In the genomic region with DNA sequence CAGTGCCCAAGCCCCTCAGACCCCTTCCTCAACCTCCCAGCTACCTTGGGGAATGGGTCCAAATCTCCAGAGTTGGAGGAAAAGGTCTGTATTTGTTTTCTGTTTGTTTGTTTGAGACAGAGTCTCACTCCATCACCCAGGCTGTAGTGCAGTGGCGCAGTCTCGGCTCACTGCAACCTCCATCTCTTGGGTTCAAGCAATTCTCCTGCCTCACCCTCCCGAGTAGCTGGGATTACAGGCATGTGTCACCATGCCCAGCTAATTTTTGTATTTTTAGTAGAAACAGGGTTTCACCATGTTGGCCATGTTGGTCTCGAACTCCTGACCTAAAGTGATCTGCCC, we compare ENCODE assay signal across 7 cellular contexts. TPM values are rescaled to one million over a fixed set of nuclear protein-coding genes. Genes with fewer than 3 reads are reported as not detected.
DNase-seq lines count a peak whose midpoint lies in the region; ATAC-seq and TF ChIP-seq lines count a peak whose summit lies in the region.
"Not testable (repeated sequence)": the region's sequence is repeated elsewhere in the genome, so short reads cannot be mapped to it uniquely, and the experiment has no call there.

No MANE protein-coding gene starts in this region.

- intact Hi-C loops in activated T-helper 1 cell treated with anti-CD3 and anti-CD28 coated beads, Interleukin-12 subunit alpha, Interleukin-12 subunit beta, Interleukin-2, Interleukin-4 antibody, amounts not matched to agents 30 ng/mL and 10 ng/mL and 1 ng/mL, durations not matched to agents 14 hours and 24 hours and 36 hours (cut with micrococcal nuclease): loop anchor here (2.0 kb wide), 1 partner anchor 175 kb away; no protein-coding TSS in a partner anchor
- intact Hi-C loops in mammary epithelial cell (cut with micrococcal nuclease): loop anchor here (1.0 kb wide), 4 partner anchors 39 to 176 kb away; partner anchors contain the start of gene SCRN2

- peak overlapping the region; percentile 21 for H3K4me3 Mint-ChIP-seq in activated T-helper 1 cell treated with anti-CD3 and anti-CD28 coated beads, Interleukin-12 subunit alpha, Interleukin-12 subunit beta, Interleukin-2, Interleukin-4 antibody, amounts not matched to agents 30 ng/mL and 10 ng/mL and 1 ng/mL, durations not matched to agents 14 hours and 24 hours and 36 hours
- peak overlapping the region; percentile 1 for H3K4me3 Mint-ChIP-seq in natural killer cell treated with Interleukin-12 subunit alpha and Interleukin-12 subunit beta and Interleukin-15 and Interleukin-18, amount 100 ng/mL, for 72 hours

- not testable (repeated sequence) for BruUV-seq in mammary epithelial cell (replicated peaks; lab: Mats Ljungman, UMichigan)

- not testable (repeated sequence) for H3K4me1 Mint-ChIP-seq in activated T-helper 1 cell treated with anti-CD3 and anti-CD28 coated beads, Interleukin-12 subunit alpha, Interleukin-12 subunit beta, Interleukin-2, Interleukin-4 antibody, amounts not matched to agents 30 ng/mL and 10 ng/mL and 1 ng/mL, durations not matched to agents 14 hours and 24 hours and 36 hours (ENCODE audit: low read depth); natural killer cell treated with Interleukin-12 subunit alpha and Interleukin-12 subunit beta and Interleukin-15 and Interleukin-18, amount 100 ng/mL, for 72 hours (ENCODE audit: low read depth in 2 of 2)

- not testable (repeated sequence) for DNase-seq in DND-41; MM.1S; WERI-Rb-1; activated T-helper 1 cell treated with anti-CD3 and anti-CD28 coated beads, Interleukin-12 subunit alpha, Interleukin-12 subunit beta, Interleukin-2, Interleukin-4 antibody, amounts not matched to agents 30 ng/mL and 10 ng/mL and 1 ng/mL, durations not matched to agents 14 hours and 24 hours and 36 hours (ENCODE audit: low spot score); mammary epithelial cell; natural killer cell treated with Interleukin-12 subunit alpha and Interleukin-12 subunit beta and Interleukin-15 and Interleukin-18, amount 100 ng/mL, for 72 hours (ENCODE audit: low spot score)

- peaks cover 39% of the 10 kb centered on the region for H3K27me3 ChIP-seq in DND-41 (ENCODE audit: insufficient read depth, low read length, poor library complexity)
- H3K27me3 ChIP-seq in MM.1S (replicated peaks; ENCODE audit: insufficient read depth, low read length); WERI-Rb-1 (ENCODE audit: insufficient read depth, low read depth, severe bottlenecking); mammary epithelial cell (ENCODE audit: insufficient read depth, low read length): not testable (repeated sequence)

- WGBS in mammary epithelial cell (ENCODE audit: low coverage, missing lambda C conversion rate): 96% methylated on average over 3 of the region's 4 CpGs

- not testable (repeated sequence) for H3K36me3 Mint-ChIP-seq in activated T-helper 1 cell treated with anti-CD3 and anti-CD28 coated beads, Interleukin-12 subunit alpha, Interleukin-12 subunit beta, Interleukin-2, Interleukin-4 antibody, amounts not matched to agents 30 ng/mL and 10 ng/mL and 1 ng/mL, durations not matched to agents 14 hours and 24 hours and 36 hours (ENCODE audit: low read depth); natural killer cell treated with Interleukin-12 subunit alpha and Interleukin-12 subunit beta and Interleukin-15 and Interleukin-18, amount 100 ng/mL, for 72 hours

- not testable (repeated sequence) for H3K4me3 ChIP-seq in DND-41 (ENCODE audit: low read depth in 1 of 2, low read length in 2 of 2); MM.1S (ENCODE audit: low read length); WERI-Rb-1 (ENCODE audit: low read depth, low read length); mammary epithelial cell (replicated peaks in 1 of 3; ENCODE audit: insufficient read depth in 1 of 3, low read depth in 2 of 3, low read length in 3 of 3)

- CTCF ChIA-PET in mammary epithelial cell (lab: Charles Lee; ENCODE audit: low non-redundant PET): interaction anchor here (1.0 kb wide), 1 partner anchor 69 kb away, joined by 4 read pairs; no protein-coding TSS in a partner anchor

- dilution Hi-C loops in mammary epithelial cell (cut with HindIII; ENCODE audit: low sequenced_read_pairs): not testable (repeated sequence)

- in situ Hi-C loops in mammary epithelial cell (cut with MboI; ENCODE audit: low sequenced_read_pairs in 2 of 2): loop anchor here (5.0 kb wide), 2 partner anchors 40 to 175 kb away; partner anchors contain the start of gene SCRN2 (in 1 of the 2)

- H2AFZ ChIP-seq in DND-41 (ENCODE audit: low read depth, low read length): not testable (repeated sequence)
- peak overlapping the region; percentile 66 for H2AFZ ChIP-seq in MM.1S (ENCODE audit: low read length)
- H2AFZ ChIP-seq in mammary epithelial cell (ENCODE audit: low read depth, low read length): peak overlapping the region; percentile 11

- ATAC-seq in DND-41 (ENCODE audit: insufficient read depth, low read depth) (0 out of 3 replicates have a peak, but pooled peaks have one; percentile 9), GM21723 (IDR thresholded peaks at IDR 0.05; ENCODE audit: unreplicated experiment) (peak; percentile 15)
- peak in 1 of 2 donors; percentile 41 for ATAC-seq in natural killer cell treated with Interleukin-12 subunit alpha and Interleukin-12 subunit beta and Interleukin-15 and Interleukin-18, amount 100 ng/mL, for 72 hours

- not testable (repeated sequence) for H3K9me3 Mint-ChIP-seq in activated T-helper 1 cell treated with anti-CD3 and anti-CD28 coated beads, Interleukin-12 subunit alpha, Interleukin-12 subunit beta, Interleukin-2, Interleukin-4 antibody, amounts not matched to agents 30 ng/mL and 10 ng/mL and 1 ng/mL, durations not matched to agents 14 hours and 24 hours and 36 hours; natural killer cell treated with Interleukin-12 subunit alpha and Interleukin-12 subunit beta and Interleukin-15 and Interleukin-18, amount 100 ng/mL, for 72 hours

- not testable (repeated sequence) for H3K79me2 ChIP-seq in DND-41 (ENCODE audit: insufficient read depth, low read length); MM.1S (ENCODE audit: low read length); mammary epithelial cell (ENCODE audit: insufficient read depth, low read length)

- H3F3A ChIP-seq in MM.1S (ENCODE audit: insufficient read depth, low read length): peaks cover 11% of the 10 kb centered on the region

- H3K9me3 ChIP-seq in DND-41 (ENCODE audit: insufficient read depth, low read length, severe bottlenecking); MM.1S (replicated peaks; ENCODE audit: insufficient read depth, low read length); WERI-Rb-1 (ENCODE audit: severe bottlenecking); mammary epithelial cell (replicated peaks; ENCODE audit: insufficient read depth, low read length): not testable (repeated sequence)

- not testable (repeated sequence) for H3K36me3 ChIP-seq in DND-41 (ENCODE audit: insufficient read depth, low read length); MM.1S (replicated peaks; ENCODE audit: insufficient read depth, low read length); WERI-Rb-1; mammary epithelial cell (ENCODE audit: insufficient read depth, low read length)

- peak overlapping the region; percentile 79 for H3K27ac Mint-ChIP-seq in activated T-helper 1 cell treated with anti-CD3 and anti-CD28 coated beads, Interleukin-12 subunit alpha, Interleukin-12 subunit beta, Interleukin-2, Interleukin-4 antibody, amounts not matched to agents 30 ng/mL and 10 ng/mL and 1 ng/mL, durations not matched to agents 14 hours and 24 hours and 36 hours
- H3K27ac Mint-ChIP-seq in natural killer cell treated with Interleukin-12 subunit alpha and Interleukin-12 subunit beta and Interleukin-15 and Interleukin-18, amount 100 ng/mL, for 72 hours: peak overlapping the region in 1 of 2 donors; percentile 23

- not testable (repeated sequence) for H3K4me2 ChIP-seq in DND-41 (ENCODE audit: insufficient read depth, low read length); mammary epithelial cell (ENCODE audit: insufficient read depth, low read depth, low read length)
- peak overlapping the region; percentile 59 for H3K4me2 ChIP-seq in MM.1S (ENCODE audit: low read depth, low read length)

- not testable (repeated sequence) for H3K4me1 ChIP-seq in DND-41 (ENCODE audit: insufficient read depth, low read length); MM.1S (ENCODE audit: low read length); mammary epithelial cell (ENCODE audit: insufficient read depth, low read length)

- H3K9ac ChIP-seq in DND-41 (ENCODE audit: low read depth, low read length); mammary epithelial cell (ENCODE audit: insufficient read depth, low read length): not testable (repeated sequence)
- H3K9ac ChIP-seq in MM.1S (ENCODE audit: low read length): peak overlapping the region; percentile 31; the same call in 1 of the 2 replicates

- H3K27me3 Mint-ChIP-seq in activated T-helper 1 cell treated with anti-CD3 and anti-CD28 coated beads, Interleukin-12 subunit alpha, Interleukin-12 subunit beta, Interleukin-2, Interleukin-4 antibody, amounts not matched to agents 30 ng/mL and 10 ng/mL and 1 ng/mL, durations not matched to agents 14 hours and 24 hours and 36 hours (ENCODE audit: insufficient read depth): peaks cover 13% of the 10 kb centered on the region
- H3K27me3 Mint-ChIP-seq in natural killer cell treated with Interleukin-12 subunit alpha and Interleukin-12 subunit beta and Interleukin-15 and Interleukin-18, amount 100 ng/mL, for 72 hours: peaks cover 27 to 38% of the 10 kb centered on the region in 2 donors

- TF ChIP-seq CTCF in DND-41 (IDR thresholded peaks at IDR 0.05; ENCODE audit: borderline replicate concordance, extremely low read depth, low read length, poor library complexity, severe bottlenecking); MM.1S (IDR thresholded peaks at IDR 0.05; ENCODE audit: low read length); WERI-Rb-1 (IDR thresholded peaks at IDR 0.05; ENCODE audit: low read depth, low read length); mammary epithelial cell (conservative IDR thresholded peaks at IDR 0.05 in 1 of 2, IDR thresholded peaks at IDR 0.05 in 1 of 2; ENCODE audit: extremely low read depth in 1 of 2, insufficient read depth in 1 of 2, low read depth in 1 of 2, low read length in 2 of 2): not testable (repeated sequence)

- H3K9me2 ChIP-seq in MM.1S (replicated peaks; ENCODE audit: insufficient read depth, low read length): not testable (repeated sequence)

- H4K20me1 ChIP-seq in DND-41 (ENCODE audit: insufficient read depth, low read length); MM.1S (ENCODE audit: insufficient read depth, low read length); mammary epithelial cell (ENCODE audit: insufficient read depth, low read length): not testable (repeated sequence)

- not testable (repeated sequence) for H3K27ac ChIP-seq in DND-41 (ENCODE audit: low read length); mammary epithelial cell (ENCODE audit: insufficient read depth, low read depth, low read length)
- H3K27ac ChIP-seq in MM.1S (ENCODE audit: low read length) (peak overlapping the region; percentile 76; the same call in 1 of the 2 replicates), WERI-Rb-1 (peak overlapping the region; percentile 96; the same call in 1 of the 2 replicates)

RNA-seq across cellular contexts. Expression of gene COPZ2, which starts 19.8 kb away (rescaled TPM):
- total RNA-seq in activated T-helper 1 cell treated with anti-CD3 and anti-CD28 coated beads, Interleukin-12 subunit alpha, Interleukin-12 subunit beta, Interleukin-2, Interleukin-4 antibody, amounts not matched to agents 30 ng/mL and 10 ng/mL and 1 ng/mL, durations not matched to agents 14 hours and 24 hours and 36 hours: 3.4 and 5.8 TPM in 2 replicates
- total RNA-seq in mammary epithelial cell: 10 to 100 TPM; 11.2 to 46.2 TPM
- polyA plus RNA-seq in mammary epithelial cell: 15.6 TPM
- 14.1 TPM for polyA minus RNA-seq in mammary epithelial cell
- 10 to 100 TPM; 14.9 to 32.9 TPM for total RNA-seq in natural killer cell treated with Interleukin-12 subunit alpha and Interleukin-12 subunit beta and Interleukin-15 and Interleukin-18, amount 100 ng/mL, for 72 hours

RNA-seq across cellular contexts. Expression of gene NFE2L1, which starts 30.4 kb away (rescaled TPM):
- 86.6 and 92.0 TPM in 2 replicates for total RNA-seq in activated T-helper 1 cell treated with anti-CD3 and anti-CD28 coated beads, Interleukin-12 subunit alpha, Interleukin-12 subunit beta, Interleukin-2, Interleukin-4 antibody, amounts not matched to agents 30 ng/mL and 10 ng/mL and 1 ng/mL, durations not matched to agents 14 hours and 24 hours and 36 hours
- 100 to 1,000 TPM; 283 to 291 TPM for total RNA-seq in mammary epithelial cell
- polyA plus RNA-seq in mammary epithelial cell: 138 TPM
- 315 TPM for polyA minus RNA-seq in mammary epithelial cell
- 100 to 1,000 TPM; 103 to 153 TPM for total RNA-seq in natural killer cell treated with Interleukin-12 subunit alpha and Interleukin-12 subunit beta and Interleukin-15 and Interleukin-18, amount 100 ng/mL, for 72 hours

RNA-seq across cellular contexts. Expression of gene CDK5RAP3, which starts 46.9 kb away (rescaled TPM):
- 190 and 200 TPM in 2 replicates for total RNA-seq in activated T-helper 1 cell treated with anti-CD3 and anti-CD28 coated beads, Interleukin-12 subunit alpha, Interleukin-12 subunit beta, Interleukin-2, Interleukin-4 antibody, amounts not matched to agents 30 ng/mL and 10 ng/mL and 1 ng/mL, durations not matched to agents 14 hours and 24 hours and 36 hours
- 100 to 1,000 TPM in 1 of 2 donors, 10 to 100 TPM in 1; 35.3 to 116 TPM for total RNA-seq in mammary epithelial cell
- 70.6 TPM for polyA plus RNA-seq in mammary epithelial cell
- 121 TPM for polyA minus RNA-seq in mammary epithelial cell
- 100 to 1,000 TPM; 150 to 278 TPM for total RNA-seq in natural killer cell treated with Interleukin-12 subunit alpha and Interleukin-12 subunit beta and Interleukin-15 and Interleukin-18, amount 100 ng/mL, for 72 hours
